In genomic region chr5:127029513-127030258, GRCh38 we compare ENCODE assay signal across 8 cellular contexts. TPM values are rescaled to one million over a fixed set of nuclear protein-coding genes. Genes with fewer than 3 reads are reported as not detected.
DNase-seq lines count a peak whose midpoint lies in the region; ATAC-seq and TF ChIP-seq lines count a peak whose summit lies in the region.

No MANE protein-coding gene starts in this region.

- TF ChIP-seq CTCF in C4-2B (conservative IDR thresholded peaks at IDR 0.05): peak; percentile 63
- peak; percentile 72 for TF ChIP-seq CTCF in fibroblast of the aortic adventitia (IDR thresholded peaks at IDR 0.05; ENCODE audit: insufficient read depth, low read length)
- TF ChIP-seq CTCF in nephron (IDR thresholded peaks at IDR 0.05; ENCODE audit: unreplicated experiment in 3 of 3): peak; percentile 33 to 42 (median 37)

- ATAC-seq in GM19452 (IDR thresholded peaks at IDR 0.05; ENCODE audit: unreplicated experiment): peak; percentile 11

- no peaks in the 10 kb centered on the region for H3K36me3 Mint-ChIP-seq in nephron (ENCODE audit: low read depth)

- H3K9me3 Mint-ChIP-seq in nephron: no peaks in the 10 kb centered on the region

- H3K4me3 Mint-ChIP-seq in nephron: peak overlapping the region; percentile 91 to 93 (median 92)

- peak overlapping the region; percentile 74 for H3K27ac ChIP-seq in C4-2B
- peak overlapping the region; percentile 89 for H3K27ac ChIP-seq in urinary bladder (ENCODE audit: low read depth)

- H3K36me3 ChIP-seq in urinary bladder (ENCODE audit: insufficient read depth): no peaks in the 10 kb centered on the region

- peaks cover 26% of the 10 kb centered on the region for H3K27me3 Mint-ChIP-seq in nephron (ENCODE audit: low read depth)

- under 1% methylated on average over 53 of the region's 53 CpGs for WGBS in urinary bladder

- peak in 65 of 76 experiments; percentile 6 to 66 (median 40) for DNase-seq in HUDEP-2 (lab: John Stamatoyannopoulos, UW; ENCODE audit: unreplicated experiment in 76 of 76)
- peak; percentile 73 for DNase-seq in RPMI7951 (ENCODE audit: low read depth)
- peak; percentile 78 for DNase-seq in activated effector memory CD4-positive, alpha-beta T cell treated with anti-CD3 and anti-CD28 coated beads, Interleukin-2, amount 50 U/mL, for 16 hours
- DNase-seq in fibroblast of the aortic adventitia (ENCODE audit: low read depth): peak; percentile 70

- no peaks in the 10 kb centered on the region for H3K4me1 ChIP-seq in urinary bladder (ENCODE audit: insufficient read depth)

- H3K4me1 Mint-ChIP-seq in nephron: peaks cover 41% of the 10 kb centered on the region

- peak overlapping the region; percentile 32 to 51 (median 40) for H3K27ac Mint-ChIP-seq in nephron

- H3K4me3 ChIP-seq in fibroblast of the aortic adventitia (ENCODE audit: low read depth, low read length) (peak overlapping the region; percentile 96), urinary bladder (ENCODE audit: low read depth, low read length) (peak overlapping the region; percentile 69)

RNA-seq across cellular contexts. Expression of gene MARCHF3, which starts 0.7 kb away (rescaled TPM):
- 7.8 and 11.5 TPM in 2 replicates for total RNA-seq in RPMI7951 (2014; rRNA removed; shearing (Covaris generic))
- total RNA-seq in fibroblast of the aortic adventitia (ENCODE audit: low replicate concordance): 5.5 and 16.9 TPM in 2 replicates
- total RNA-seq in urinary bladder: 8.6 TPM
- polyA plus RNA-seq in urinary bladder: 9.2 TPM

RNA-seq across cellular contexts. Expression of gene C5orf63, which starts 43.6 kb away (rescaled TPM):
- 8.3 and 8.8 TPM in 2 replicates for total RNA-seq in RPMI7951 (2014; rRNA removed; shearing (Covaris generic))
- total RNA-seq in fibroblast of the aortic adventitia (ENCODE audit: low replicate concordance) (4.0 and 6.3 TPM in 2 replicates), urinary bladder (6.4 TPM)
- polyA plus RNA-seq in urinary bladder: 1.2 TPM

Comparison
In these comparisons a context has a peak if more than half of its experiments do, and no peak if none do; other contexts are left out.
1. Peak in every context shown above with its lines: DNase-seq, ATAC-seq, H3K4me3 ChIP-seq and H3K27ac ChIP-seq.